Comparison of ENCODE assay signal across 14 cellular contexts in the genomic region with DNA sequence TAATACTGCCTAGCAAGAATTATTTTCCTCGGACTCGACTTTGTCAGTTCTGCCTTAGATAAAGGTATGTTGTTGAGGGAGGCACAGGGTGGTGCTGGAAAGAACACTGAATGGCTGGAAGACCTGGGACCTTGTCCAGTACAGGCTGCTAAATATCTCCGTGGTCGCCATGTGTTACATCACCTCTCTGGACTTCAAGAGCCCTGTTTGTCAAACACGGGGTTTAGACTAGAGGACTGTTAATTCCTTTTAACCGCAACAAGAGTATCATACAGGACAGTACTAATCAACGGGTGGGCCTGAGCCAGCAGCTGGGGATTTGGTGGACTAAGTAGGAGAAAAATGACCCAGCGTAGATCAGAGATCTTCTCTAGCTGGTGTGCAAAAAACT.
A peak's percentile ranks its signal among the peaks of the same experiment; 100 is the strongest.
DNase-seq lines count a peak whose midpoint lies in the region; ATAC-seq, FAIRE-seq and TF ChIP-seq lines count a peak whose summit lies in the region.
"Had no signal": no experiment of that assay in that cellular context is flagged by ENCODE, and none has a peak within 500 bp of the region (broad histone marks: within the 10 kb centered on the region; RNA-seq: fewer than 3 reads in every experiment).

No MANE protein-coding gene starts in this region.

- peaks cover 9% of the 10 kb centered on the region for H3K4me1 Mint-ChIP-seq in astrocyte (ENCODE audit: low read depth, unreplicated experiment)
- H3K4me1 Mint-ChIP-seq: activated CD4-positive, alpha-beta memory T cell treated with anti-CD3 and anti-CD28 coated beads, Interleukin-2, amount 10 ng/mL, durations not matched to agents 7 days and 5 days; CD14-positive monocyte had no signal

- intact Hi-C loops in IMR-90 (cut with micrococcal nuclease) (no loop called here), heart right ventricle (cut with DNase I) (loop anchor here in 6 of 10 donors (2.0 to 10.0 kb wide), 4 partner anchors 97 to 459 kb away; no protein-coding TSS in a partner anchor)

- no peaks in the 10 kb centered on the region for H3F3A ChIP-seq in MM.1S (ENCODE audit: insufficient read depth, low read length)

- H4K20me1 ChIP-seq in IMR-90 (ENCODE audit: insufficient read depth, low read length) (no peaks in the 10 kb centered on the region), astrocyte (ENCODE audit: insufficient read depth, low read length) (no peaks in the 10 kb centered on the region), MM.1S (ENCODE audit: insufficient read depth, low read length) (no peaks in the 10 kb centered on the region)

- H3K14ac ChIP-seq in IMR-90 (replicated peaks; ENCODE audit: low read depth, low read length) = no peak overlapping the region

- 0 out of 4 replicates have a peak overlapping the region, but pooled peaks of 1 of the 2 experiments have one; percentile 24 for H4K8ac ChIP-seq in IMR-90 (ENCODE audit: low read depth in 2 of 2, low read length in 2 of 2)

- H3K9me1 ChIP-seq in IMR-90 (ENCODE audit: insufficient read depth, low read length) = no peaks in the 10 kb centered on the region

- H3K56ac ChIP-seq in IMR-90 (ENCODE audit: extremely low read depth, insufficient read depth, low read length) = no peak overlapping the region

- H3K36me3 ChIP-seq in IMR-90 (ENCODE audit: control insufficient read depth, insufficient read depth, low read length) (no peaks in the 10 kb centered on the region), astrocyte (ENCODE audit: insufficient read depth, low read length) (no peaks in the 10 kb centered on the region), heart right ventricle (no peaks in the 10 kb centered on the region), skeletal muscle tissue (ENCODE audit: control insufficient read depth in 3 of 3, insufficient read depth in 3 of 3, low read length in 3 of 3) (no peaks in the 10 kb centered on the region), MM.1S (replicated peaks; ENCODE audit: insufficient read depth, low read length) (no peaks in the 10 kb centered on the region)
- H3K36me3 ChIP-seq: thyroid gland had no signal

- no peak overlapping the region for H3K23ac ChIP-seq in IMR-90 (ENCODE audit: low read depth, low read length)

- FAIRE-seq in astrocyte (lab: Jason Lieb, UNC) = no peak
- FAIRE-seq: frontal cortex had no signal

- H3K9me3 Mint-ChIP-seq in astrocyte (ENCODE audit: unreplicated experiment) = no peaks in the 10 kb centered on the region
- H3K9me3 Mint-ChIP-seq: activated CD4-positive, alpha-beta memory T cell treated with anti-CD3 and anti-CD28 coated beads, Interleukin-2, amount 10 ng/mL, durations not matched to agents 7 days and 5 days; CD14-positive monocyte; HFFc6 had no signal

- no peak overlapping the region for H3K4me2 ChIP-seq in IMR-90 (ENCODE audit: low read depth, low read length)
- H3K4me2 ChIP-seq in astrocyte (ENCODE audit: low read length) = no peak overlapping the region
- no peak overlapping the region for H3K4me2 ChIP-seq in MM.1S (ENCODE audit: low read depth, low read length)

- H3K4ac ChIP-seq in IMR-90 (ENCODE audit: low read depth, low read length) = peak overlapping the region; percentile 30; the same call in 1 of the 2 replicates

- no peak overlapping the region for H3K4me3 Mint-ChIP-seq in astrocyte (ENCODE audit: unreplicated experiment)
- H3K4me3 Mint-ChIP-seq: activated CD4-positive, alpha-beta memory T cell treated with anti-CD3 and anti-CD28 coated beads, Interleukin-2, amount 10 ng/mL, durations not matched to agents 7 days and 5 days; CD14-positive monocyte; HFFc6 had no signal

- no peak overlapping the region for H2BK20ac ChIP-seq in IMR-90 (ENCODE audit: low read depth, low read length)

- peak; percentile 59 for DNase-seq in IMR-90
- peak; percentile 88 for DNase-seq in astrocyte (ENCODE audit: low read depth)
- DNase-seq in heart right ventricle = peak in 1 of 2 donors; percentile 20
- no peak for DNase-seq in NCI-H524 treated with DMSO at 0.1 percent for 48 hours (lab: John Stamatoyannopoulos, UW)
- no peak for DNase-seq in NCI-H526 treated with DMSO at 0.1 percent for 48 hours (lab: John Stamatoyannopoulos, UW)
- DNase-seq in MM.1S = no peak
- DNase-seq: DND-41, NCI-H2081 treated with DMSO at 0.1 percent for 48 hours had no signal

- WGBS in IMR-90 (ENCODE audit: extremely low coverage in 2 of 2, insufficient read length in 1 of 2), 2 experiments = 93% methylated on average over 2 of the region's 8 CpGs; no CpG with 5 or more reads in 1 of the 2 experiments
- 54 to 64% methylated on average over 8 of the region's 8 CpGs for WGBS in heart right ventricle, 2 donors

- POLR2A ChIA-PET in IMR-90 (lab: Charles Lee; ENCODE audit: unreplicated experiment) = no interaction called here

- peak overlapping the region; percentile 67 for H3K27ac Mint-ChIP-seq in astrocyte (ENCODE audit: unreplicated experiment)
- H3K27ac Mint-ChIP-seq: activated CD4-positive, alpha-beta memory T cell treated with anti-CD3 and anti-CD28 coated beads, Interleukin-2, amount 10 ng/mL, durations not matched to agents 7 days and 5 days; CD14-positive monocyte; HFFc6 had no signal

- H2AK9ac ChIP-seq in IMR-90 (replicated peaks; ENCODE audit: low read depth, low read length, poor library complexity) = no peak overlapping the region

- H3K27ac ChIP-seq in IMR-90 (ENCODE audit: insufficient read depth, low read length) (no peak overlapping the region), astrocyte (ENCODE audit: low read depth, low read length) (no peak overlapping the region), heart right ventricle (no peak overlapping the region), skeletal muscle tissue (ENCODE audit: low read depth, low read length) (peak overlapping the region; percentile 67), MM.1S (ENCODE audit: low read length) (no peak overlapping the region)
- H3K27ac ChIP-seq: thyroid gland had no signal

- H3K9me3 ChIP-seq in IMR-90 (ENCODE audit: control insufficient read depth, insufficient read depth, low read length) = no peaks in the 10 kb centered on the region
- no peaks in the 10 kb centered on the region for H3K9me3 ChIP-seq in astrocyte (ENCODE audit: insufficient read depth, low read depth, low read length)
- H3K9me3 ChIP-seq in heart right ventricle = no peaks in the 10 kb centered on the region
- H3K9me3 ChIP-seq in skeletal muscle tissue (ENCODE audit: control insufficient read depth in 3 of 3, low read length in 3 of 3) = no peaks in the 10 kb centered on the region
- no peaks in the 10 kb centered on the region for H3K9me3 ChIP-seq in MM.1S (replicated peaks; ENCODE audit: insufficient read depth, low read length)
- H3K9me3 ChIP-seq: thyroid gland had no signal

- H3K27me3 Mint-ChIP-seq in astrocyte (ENCODE audit: low read depth, unreplicated experiment) = no peaks in the 10 kb centered on the region

- CTCF ChIA-PET in IMR-90 (lab: Yijun Ruan, JAX) = interaction anchor here (0.6 to 1.4 kb wide), 4 partner anchors 10 to 511 kb away, joined by 3 to 7 read pairs (median 5); no protein-coding TSS in a partner anchor

- no peaks in the 10 kb centered on the region for H3K79me1 ChIP-seq in IMR-90 (ENCODE audit: low read depth in 1 of 2, low read length in 2 of 2)

- no peak for TF ChIP-seq POLR2A in IMR-90 (IDR thresholded peaks at IDR 0.05; ENCODE audit: low read depth, low read length)

- H3K79me2 ChIP-seq in astrocyte (ENCODE audit: insufficient read depth, low read length) (no peaks in the 10 kb centered on the region), MM.1S (ENCODE audit: low read length) (no peaks in the 10 kb centered on the region)

- H2BK5ac ChIP-seq in IMR-90 (ENCODE audit: low read depth, low read length, poor library complexity, severe bottlenecking) = no peak overlapping the region

- no peak overlapping the region for H2AK5ac ChIP-seq in IMR-90 (ENCODE audit: low read depth, low read length)

- H2BK15ac ChIP-seq in IMR-90 (ENCODE audit: low read depth, low read length) = no peak overlapping the region

- no peaks in the 10 kb centered on the region for H3K36me3 Mint-ChIP-seq in astrocyte (ENCODE audit: low read depth, unreplicated experiment)
- H3K36me3 Mint-ChIP-seq: CD14-positive monocyte had no signal

- TF ChIP-seq CTCF in IMR-90 (conservative IDR thresholded peaks at IDR 0.05; ENCODE audit: low read depth, low read length) (no peak), astrocyte (IDR thresholded peaks at IDR 0.05; ENCODE audit: insufficient read depth, low read depth, low read length) (no peak), heart right ventricle (IDR thresholded peaks at IDR 0.05) (no peak), MM.1S (IDR thresholded peaks at IDR 0.05; ENCODE audit: low read length) (no peak)

- H3K9me2 ChIP-seq in MM.1S (replicated peaks; ENCODE audit: insufficient read depth, low read length) = no peaks in the 10 kb centered on the region

- no peak overlapping the region for H4K91ac ChIP-seq in IMR-90 (ENCODE audit: insufficient read depth, low read depth, low read length)

- H3K9ac ChIP-seq in IMR-90 (ENCODE audit: low read depth, low read length) (no peak overlapping the region), astrocyte (ENCODE audit: low read length) (no peak overlapping the region), skeletal muscle tissue (ENCODE audit: low read depth in 1 of 3, low read length in 3 of 3) (no peak overlapping the region), MM.1S (ENCODE audit: low read length) (no peak overlapping the region)

- no peak for TF ChIP-seq RAD21 in IMR-90 (IDR thresholded peaks at IDR 0.05; ENCODE audit: low read length)

- H3K4me1 ChIP-seq in IMR-90 (ENCODE audit: control insufficient read depth, insufficient read depth, low read length) (no peaks in the 10 kb centered on the region), astrocyte (ENCODE audit: insufficient read depth, low read length) (peaks cover 5% of the 10 kb centered on the region), heart right ventricle (peaks cover 0 to 9% (median 0%) of the 10 kb centered on the region in 9 donors), skeletal muscle tissue (ENCODE audit: control insufficient read depth in 3 of 3, insufficient read depth in 3 of 3, low read length in 3 of 3) (peaks cover 0 to 2% (median 0%) of the 10 kb centered on the region in 3 donors), MM.1S (ENCODE audit: low read length) (no peaks in the 10 kb centered on the region)
- H3K4me1 ChIP-seq: thyroid gland had no signal

- BruUV-seq in IMR-90 (replicated peaks; lab: Mats Ljungman, UMichigan) = no TSS peak

- H3K27me3 ChIP-seq in IMR-90 (ENCODE audit: control insufficient read depth, insufficient read depth, low read length) (no peaks in the 10 kb centered on the region), astrocyte (ENCODE audit: insufficient read depth, low read length) (no peaks in the 10 kb centered on the region), heart right ventricle (no peaks in the 10 kb centered on the region), skeletal muscle tissue (ENCODE audit: control insufficient read depth in 3 of 3, insufficient read depth in 3 of 3, low read length in 3 of 3) (no peaks in the 10 kb centered on the region), MM.1S (replicated peaks; ENCODE audit: insufficient read depth, low read length) (no peaks in the 10 kb centered on the region)
- H3K27me3 ChIP-seq: thyroid gland had no signal

- in situ Hi-C loops in IMR-90 (cut with MboI; ENCODE audit: low sequenced_read_pairs) = no loop called here

- ATAC-seq in IMR-90 (ENCODE audit: low read depth) = peak; percentile 67
- peak in 7 of 8 donors; percentile 25 to 92 (median 65) for ATAC-seq in heart right ventricle

- H2BK120ac ChIP-seq in IMR-90 (ENCODE audit: low read depth, low read length) = peak overlapping the region; percentile 48; the same call in 1 of the 2 replicates

- H3K4me3 ChIP-seq in IMR-90 (ENCODE audit: insufficient read depth, low read depth, low read length) (no peak overlapping the region), astrocyte (ENCODE audit: insufficient read depth, low read depth, low read length) (no peak overlapping the region), heart right ventricle (no peak overlapping the region), skeletal muscle tissue (ENCODE audit: low read length in 3 of 3) (peak overlapping the region in 1 of 3 donors; percentile 6), MM.1S (ENCODE audit: low read length) (no peak overlapping the region)
- H3K4me3 ChIP-seq: thyroid gland had no signal

- dilution Hi-C loops in IMR-90 (cut with HindIII; ENCODE audit: low sequenced_read_pairs, unreplicated experiment) = no loop called here

- no peak overlapping the region for H4K5ac ChIP-seq in IMR-90 (ENCODE audit: low read depth, low read length)

- no peak overlapping the region; the same call in 1 of the 2 replicates for H3K18ac ChIP-seq in IMR-90 (ENCODE audit: low read depth, low read length)

- H2AFZ ChIP-seq in IMR-90 (replicated peaks; ENCODE audit: low read length, poor library complexity) = peak overlapping the region; percentile 9
- peak overlapping the region; percentile 47 for H2AFZ ChIP-seq in astrocyte (ENCODE audit: low read depth, low read length)
- no peak overlapping the region for H2AFZ ChIP-seq in MM.1S (ENCODE audit: low read length)

Comparison
In these comparisons a context has a peak if more than half of its experiments do, and no peak if none do; other contexts are left out.
1. DNase-seq: peak in IMR-90 (single experiment) and astrocyte (single experiment); none in NCI-H524 treated with DMSO at 0.1 percent for 48 hours (single experiment), NCI-H526 treated with DMSO at 0.1 percent for 48 hours (single experiment) and MM.1S (single experiment).